ENCODE assay signal across 10 cellular contexts in genomic region chr19:5131031-5131865, GRCh38.
A peak's percentile ranks its signal among the peaks of the same experiment; 100 is the strongest.
DNase-seq lines count a peak whose midpoint lies in the region; ATAC-seq and TF ChIP-seq lines count a peak whose summit lies in the region.
"Had no signal": no experiment of that assay in that cellular context is flagged by ENCODE, and none has a peak within 500 bp of the region (broad histone marks: within the 10 kb centered on the region; RNA-seq: fewer than 3 reads in every experiment).

No MANE protein-coding gene starts in this region.

- peaks cover 7% of the 10 kb centered on the region for H3K4me1 ChIP-seq in upper lobe of right lung

- H3K27ac ChIP-seq in upper lobe of right lung (no peak overlapping the region), substantia nigra (ENCODE audit: low read depth, low read length, poor library complexity, severe bottlenecking) (no peak overlapping the region)
- H3K27ac ChIP-seq: HL-60, neutrophil had no signal

- H3K9me3 Mint-ChIP-seq in memory B cell = no peaks in the 10 kb centered on the region
- no peaks in the 10 kb centered on the region for H3K9me3 Mint-ChIP-seq in activated T-helper 1 cell treated with anti-CD3 and anti-CD28 coated beads, Interleukin-12 subunit alpha, Interleukin-12 subunit beta, Interleukin-2, Interleukin-4 antibody, amounts not matched to agents 30 ng/mL and 10 ng/mL and 1 ng/mL, durations not matched to agents 14 hours and 24 hours and 36 hours

- H3K4me3 Mint-ChIP-seq in memory B cell = peak overlapping the region; percentile 97
- H3K4me3 Mint-ChIP-seq in activated T-helper 1 cell treated with anti-CD3 and anti-CD28 coated beads, Interleukin-12 subunit alpha, Interleukin-12 subunit beta, Interleukin-2, Interleukin-4 antibody, amounts not matched to agents 30 ng/mL and 10 ng/mL and 1 ng/mL, durations not matched to agents 14 hours and 24 hours and 36 hours = no peak overlapping the region

- DNase-seq in NAMALWA (ENCODE audit: low spot score) (peak; percentile 76), memory B cell (ENCODE audit: low spot score in 2 of 2) (peak; percentile 72 to 81), upper lobe of right lung (no peak), substantia nigra (lab: John Stamatoyannopoulos, UW) (no peak)
- no peak for DNase-seq in stimulated activated CD4-positive, alpha-beta T cell treated with anti-CD3 and anti-CD28 coated beads, Interleukin-4, amount 100 ng/mL, for 4 hours
- no peak for DNase-seq in activated T-helper 1 cell treated with anti-CD3 and anti-CD28 coated beads, Interleukin-12 subunit alpha, Interleukin-12 subunit beta, Interleukin-2, Interleukin-4 antibody, amounts not matched to agents 30 ng/mL and 10 ng/mL and 1 ng/mL, durations not matched to agents 14 hours and 24 hours and 36 hours (ENCODE audit: low spot score)

- ATAC-seq in GM21526 (IDR thresholded peaks at IDR 0.05; ENCODE audit: low FRiP score, unreplicated experiment) (peak; percentile 33), memory B cell (ENCODE audit: low read depth) (peak; percentile 20), upper lobe of right lung (no peak)

- H3K9me3 ChIP-seq in upper lobe of right lung = no peaks in the 10 kb centered on the region
- H3K9me3 ChIP-seq: neutrophil had no signal

- TF ChIP-seq CTCF in GM12874 (IDR thresholded peaks at IDR 0.05; ENCODE audit: insufficient read depth, low read depth, low read length) (peak; percentile 53), upper lobe of right lung (IDR thresholded peaks at IDR 0.05) (no peak)

- H3K36me3 ChIP-seq in upper lobe of right lung = peaks cover 35% of the 10 kb centered on the region

- no peaks in the 10 kb centered on the region for H3K27me3 Mint-ChIP-seq in memory B cell
- no peaks in the 10 kb centered on the region for H3K27me3 Mint-ChIP-seq in activated T-helper 1 cell treated with anti-CD3 and anti-CD28 coated beads, Interleukin-12 subunit alpha, Interleukin-12 subunit beta, Interleukin-2, Interleukin-4 antibody, amounts not matched to agents 30 ng/mL and 10 ng/mL and 1 ng/mL, durations not matched to agents 14 hours and 24 hours and 36 hours (ENCODE audit: insufficient read depth)

- peaks cover 41% of the 10 kb centered on the region for H3K4me1 Mint-ChIP-seq in memory B cell
- peaks cover 10% of the 10 kb centered on the region for H3K4me1 Mint-ChIP-seq in activated T-helper 1 cell treated with anti-CD3 and anti-CD28 coated beads, Interleukin-12 subunit alpha, Interleukin-12 subunit beta, Interleukin-2, Interleukin-4 antibody, amounts not matched to agents 30 ng/mL and 10 ng/mL and 1 ng/mL, durations not matched to agents 14 hours and 24 hours and 36 hours (ENCODE audit: low read depth)

- intact Hi-C loops in activated T-helper 1 cell treated with anti-CD3 and anti-CD28 coated beads, Interleukin-12 subunit alpha, Interleukin-12 subunit beta, Interleukin-2, Interleukin-4 antibody, amounts not matched to agents 30 ng/mL and 10 ng/mL and 1 ng/mL, durations not matched to agents 14 hours and 24 hours and 36 hours (cut with micrococcal nuclease) = no loop called here
- intact Hi-C loops in upper lobe of right lung (cut with DNase I) = no loop called here

- H3K4me3 ChIP-seq in upper lobe of right lung = no peak overlapping the region

- no peaks in the 10 kb centered on the region for H3K27me3 ChIP-seq in upper lobe of right lung
- H3K27me3 ChIP-seq: neutrophil had no signal

- H3K36me3 Mint-ChIP-seq in memory B cell = peaks cover 8% of the 10 kb centered on the region
- peaks cover 3% of the 10 kb centered on the region for H3K36me3 Mint-ChIP-seq in activated T-helper 1 cell treated with anti-CD3 and anti-CD28 coated beads, Interleukin-12 subunit alpha, Interleukin-12 subunit beta, Interleukin-2, Interleukin-4 antibody, amounts not matched to agents 30 ng/mL and 10 ng/mL and 1 ng/mL, durations not matched to agents 14 hours and 24 hours and 36 hours (ENCODE audit: low read depth)

- peak overlapping the region; percentile 100 for H3K27ac Mint-ChIP-seq in memory B cell
- H3K27ac Mint-ChIP-seq in activated T-helper 1 cell treated with anti-CD3 and anti-CD28 coated beads, Interleukin-12 subunit alpha, Interleukin-12 subunit beta, Interleukin-2, Interleukin-4 antibody, amounts not matched to agents 30 ng/mL and 10 ng/mL and 1 ng/mL, durations not matched to agents 14 hours and 24 hours and 36 hours = no peak overlapping the region

Comparison
In these comparisons a context has a peak if more than half of its experiments do, and no peak if none do; other contexts are left out.
1. DNase-seq: peak in NAMALWA (single experiment) and memory B cell (2 of 2); none in stimulated activated CD4-positive, alpha-beta T cell treated with anti-CD3 and anti-CD28 coated beads, Interleukin-4, amount 100 ng/mL, for 4 hours (0 of 2), activated T-helper 1 cell treated with anti-CD3 and anti-CD28 coated beads, Interleukin-12 subunit alpha, Interleukin-12 subunit beta, Interleukin-2, Interleukin-4 antibody, amounts not matched to agents 30 ng/mL and 10 ng/mL and 1 ng/mL, durations not matched to agents 14 hours and 24 hours and 36 hours (single experiment), upper lobe of right lung (single experiment) and substantia nigra (0 of 49).